ENCODE assay signal across 1 cellular context in genomic region chrX:2751868-2752267, GRCh38. TPM values are rescaled to one million over a fixed set of nuclear protein-coding genes. Genes with fewer than 3 reads are reported as not detected.
"Had no signal": no experiment of that assay in that cellular context is flagged by ENCODE, and none has a peak within 500 bp of the region (broad histone marks: within the 10 kb centered on the region; RNA-seq: fewer than 3 reads in every experiment).

A gene with protein sequence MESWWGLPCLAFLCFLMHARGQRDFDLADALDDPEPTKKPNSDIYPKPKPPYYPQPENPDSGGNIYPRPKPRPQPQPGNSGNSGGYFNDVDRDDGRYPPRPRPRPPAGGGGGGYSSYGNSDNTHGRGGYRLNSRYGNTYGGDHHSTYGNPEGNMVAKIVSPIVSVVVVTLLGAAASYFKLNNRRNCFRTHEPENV (plus strand): TSS chrX:2752040. CDS start chrX:2752275, 235 bp downstream.

RNA-seq across cellular contexts. Expression of the gene that starts here (rescaled TPM):
- total RNA-seq: temporal lobe had no signal
